Comparison of ENCODE assay signal across 12 cellular contexts in genomic region chr7:19538036-19538435, GRCh38.
A peak's percentile ranks its signal among the peaks of the same experiment; 100 is the strongest.
DNase-seq lines count a peak whose midpoint lies in the region; ATAC-seq and TF ChIP-seq lines count a peak whose summit lies in the region.
"Had no signal": no experiment of that assay in that cellular context is flagged by ENCODE, and none has a peak within 500 bp of the region (broad histone marks: within the 10 kb centered on the region; RNA-seq: fewer than 3 reads in every experiment).

No MANE protein-coding gene starts in this region.

- H3K4me3 Mint-ChIP-seq in CD14-positive monocyte = no peak overlapping the region
- H3K4me3 Mint-ChIP-seq: activated CD4-positive, alpha-beta memory T cell treated with anti-CD3 and anti-CD28 coated beads, Interleukin-2, amount 10 ng/mL, durations not matched to agents 7 days and 5 days; stimulated activated effector memory CD8-positive, alpha-beta T cell treated with anti-CD3 and anti-CD28 coated beads, Interleukin-12 subunit alpha, Interleukin-12 subunit beta, amount 100 ng/mL, for 72 hours; T-helper 1 cell treated with Interleukin-12 subunit alpha and Interleukin-12 subunit beta and Interleukin-4 antibody, amounts not matched to agents 30 μg/mL and 1 μg/mL, for 36 hours had no signal

- H3K27ac Mint-ChIP-seq in CD14-positive monocyte = no peak overlapping the region
- H3K27ac Mint-ChIP-seq: activated CD4-positive, alpha-beta memory T cell treated with anti-CD3 and anti-CD28 coated beads, Interleukin-2, amount 10 ng/mL, durations not matched to agents 7 days and 5 days; stimulated activated effector memory CD8-positive, alpha-beta T cell treated with anti-CD3 and anti-CD28 coated beads, Interleukin-12 subunit alpha, Interleukin-12 subunit beta, amount 100 ng/mL, for 72 hours; T-helper 1 cell treated with Interleukin-12 subunit alpha and Interleukin-12 subunit beta and Interleukin-4 antibody, amounts not matched to agents 30 μg/mL and 1 μg/mL, for 36 hours had no signal

- TF ChIP-seq POLR2A in ovary (IDR thresholded peaks at IDR 0.05) = no peak

- peak overlapping the region; percentile 32 for H3K9ac ChIP-seq in skeletal muscle satellite cell (ENCODE audit: low read depth, low read length)

- H3K9me3 ChIP-seq in MG63 (no peaks in the 10 kb centered on the region), RWPE2 (ENCODE audit: severe bottlenecking) (no peaks in the 10 kb centered on the region), skeletal muscle satellite cell (replicated peaks; ENCODE audit: low read length) (peaks cover 4% of the 10 kb centered on the region), ovary (no peaks in the 10 kb centered on the region)

- H3K36me3 ChIP-seq in MG63 (no peaks in the 10 kb centered on the region), RWPE2 (ENCODE audit: low read depth) (no peaks in the 10 kb centered on the region), skeletal muscle satellite cell (ENCODE audit: insufficient read depth, low read length) (no peaks in the 10 kb centered on the region), ovary (no peaks in the 10 kb centered on the region)

- POLR2A ChIA-PET in RWPE1 (lab: Yijun Ruan, JAX; ENCODE audit: low non-redundant PET) = no interaction called here

- peak; percentile 27; the same call in 1 of the 3 replicates for ATAC-seq in RWPE2 (ENCODE audit: low read depth)
- ATAC-seq: stimulated activated effector memory CD8-positive, alpha-beta T cell treated with anti-CD3 and anti-CD28 coated beads, Interleukin-12 subunit alpha, Interleukin-12 subunit beta, amount 100 ng/mL, for 72 hours had no signal

- intact Hi-C loops in CD14-positive monocyte (cut with micrococcal nuclease) (no loop called here), ovary (cut with DNase I) (no loop called here)

- H3K27ac ChIP-seq in RWPE2 (ENCODE audit: poor library complexity, severe bottlenecking) (no peak overlapping the region), ovary (no peak overlapping the region), RWPE1 (no peak overlapping the region)

- H3K4me1 ChIP-seq in RWPE2 (ENCODE audit: insufficient read depth, poor library complexity, severe bottlenecking) = no peaks in the 10 kb centered on the region
- peaks cover 19% of the 10 kb centered on the region for H3K4me1 ChIP-seq in skeletal muscle satellite cell (ENCODE audit: control insufficient read depth, insufficient read depth, low read length)
- H3K4me1 ChIP-seq in ovary (ENCODE audit: insufficient read depth) = no peaks in the 10 kb centered on the region

- 14 to 17% (median 16%) methylated on average over 2 of the region's 2 CpGs for WGBS in ovary, 3 donors

- H3K27me3 ChIP-seq in MG63 (no peaks in the 10 kb centered on the region), RWPE2 (ENCODE audit: insufficient read depth, poor library complexity, severe bottlenecking) (no peaks in the 10 kb centered on the region), skeletal muscle satellite cell (ENCODE audit: control insufficient read depth, insufficient read depth, low read length) (no peaks in the 10 kb centered on the region), ovary (no peaks in the 10 kb centered on the region)

- no peak for DNase-seq in MG63
- no peak for DNase-seq in RWPE2 (ENCODE audit: low spot score)
- peak; percentile 25 for DNase-seq in globus pallidus (ENCODE audit: low spot score)
- DNase-seq in CD14-positive monocyte (ENCODE audit: low spot score) = no peak
- DNase-seq in ovary = no peak
- DNase-seq in RWPE1 (ENCODE audit: low spot score) = no peak
- DNase-seq: activated CD4-positive, alpha-beta memory T cell treated with anti-CD3 and anti-CD28 coated beads, Interleukin-2, amount 10 ng/mL, durations not matched to agents 7 days and 5 days; activated naive CD4-positive, alpha-beta T cell treated with Interleukin-2 at 50 U/mL for 16 hours; NCI-H774 had no signal

- TF ChIP-seq EP300 in ovary (IDR thresholded peaks at IDR 0.05) = no peak

- CTCF ChIA-PET in RWPE1 (lab: Yijun Ruan, JAX) = interaction anchor here (0.5 kb wide), 1 partner anchor 1478 kb away, joined by 3 read pairs; no protein-coding TSS in a partner anchor

- peaks cover 0 to 10% (median 5%) of the 10 kb centered on the region in 7 donors for H3K9me3 Mint-ChIP-seq in CD14-positive monocyte
- H3K9me3 Mint-ChIP-seq: T-helper 1 cell treated with Interleukin-12 subunit alpha and Interleukin-12 subunit beta and Interleukin-4 antibody, amounts not matched to agents 30 μg/mL and 1 μg/mL, for 36 hours had no signal

- H3K4me2 ChIP-seq in skeletal muscle satellite cell (ENCODE audit: low read length) = peak overlapping the region; percentile 36

- H3K27me3 Mint-ChIP-seq in CD14-positive monocyte (ENCODE audit: low read depth in 3 of 3) = no peaks in the 10 kb centered on the region
- H3K27me3 Mint-ChIP-seq: activated CD4-positive, alpha-beta memory T cell treated with anti-CD3 and anti-CD28 coated beads, Interleukin-2, amount 10 ng/mL, durations not matched to agents 7 days and 5 days had no signal

- H3K36me3 Mint-ChIP-seq in CD14-positive monocyte = no peaks in the 10 kb centered on the region
- H3K36me3 Mint-ChIP-seq: stimulated activated effector memory CD8-positive, alpha-beta T cell treated with anti-CD3 and anti-CD28 coated beads, Interleukin-12 subunit alpha, Interleukin-12 subunit beta, amount 100 ng/mL, for 72 hours had no signal

- H3K4me3 ChIP-seq in MG63 (peak overlapping the region; percentile 14; the same call in 1 of the 2 replicates), RWPE2 (ENCODE audit: severe bottlenecking) (no peak overlapping the region), skeletal muscle satellite cell (ENCODE audit: low read length) (peak overlapping the region; percentile 2), ovary (no peak overlapping the region)

- no peak for TF ChIP-seq CTCF in RWPE2 (IDR thresholded peaks at IDR 0.05; ENCODE audit: poor library complexity, severe bottlenecking)
- no peak for TF ChIP-seq CTCF in CD14-positive monocyte (IDR thresholded peaks at IDR 0.05)
- TF ChIP-seq CTCF in ovary (IDR thresholded peaks at IDR 0.05) = no peak
- no peak for TF ChIP-seq CTCF in RWPE1 (conservative IDR thresholded peaks at IDR 0.05; ENCODE audit: low read depth)

- no peaks in the 10 kb centered on the region for H3K4me1 Mint-ChIP-seq in CD14-positive monocyte
- H3K4me1 Mint-ChIP-seq: activated CD4-positive, alpha-beta memory T cell treated with anti-CD3 and anti-CD28 coated beads, Interleukin-2, amount 10 ng/mL, durations not matched to agents 7 days and 5 days; stimulated activated effector memory CD8-positive, alpha-beta T cell treated with anti-CD3 and anti-CD28 coated beads, Interleukin-12 subunit alpha, Interleukin-12 subunit beta, amount 100 ng/mL, for 72 hours had no signal

Comparison
In these comparisons a context has a peak if more than half of its experiments do, and no peak if none do; other contexts are left out.
1. H3K4me3 ChIP-seq: peak in MG63 (single experiment) and skeletal muscle satellite cell (single experiment); none in RWPE2 (single experiment) and ovary (single experiment).